14 cellular contexts compared by ENCODE assay signal in the genomic region with DNA sequence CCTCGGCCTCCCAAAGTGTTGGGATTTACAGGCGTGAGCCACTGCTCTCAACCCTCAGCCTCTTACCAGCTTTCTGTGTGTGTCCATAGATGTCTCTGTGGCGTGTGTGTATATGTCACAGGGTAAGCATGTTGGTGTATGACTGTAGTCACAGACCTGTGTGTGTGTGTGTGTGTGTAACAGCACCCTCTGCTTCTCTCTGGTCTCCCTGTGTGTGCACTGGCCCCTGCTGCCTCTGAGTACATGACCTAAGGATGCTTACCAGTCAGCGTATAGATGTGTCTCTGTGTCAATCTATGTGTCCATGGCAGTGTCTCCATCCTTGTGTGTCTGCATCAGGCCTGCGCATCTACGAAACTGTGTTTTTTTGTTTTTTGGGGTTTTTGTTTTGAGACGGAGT. TPM values are rescaled to one million over a fixed set of nuclear protein-coding genes. Genes with fewer than 3 reads are reported as not detected.
A peak's percentile ranks its signal among the peaks of the same experiment; 100 is the strongest.
DNase-seq lines count a peak whose midpoint lies in the region; ATAC-seq and TF ChIP-seq lines count a peak whose summit lies in the region.
"Had no signal": no experiment of that assay in that cellular context is flagged by ENCODE, and none has a peak within 500 bp of the region (broad histone marks: within the 10 kb centered on the region; RNA-seq: fewer than 3 reads in every experiment).

No MANE protein-coding gene starts in this region.

- POLR2A ChIA-PET in MCF 10A (lab: Yijun Ruan, JAX) = interaction anchor here (0.8 to 14.1 kb wide), 2 partner anchors 17 to 37 kb away, joined by 3 to 345 read pairs; partner anchors contain the start of gene HNRNPUL1

- CTCF ChIA-PET in MCF 10A (lab: Yijun Ruan, JAX) = interaction anchor here (0.6 to 1.5 kb wide), 2 partner anchors 14 to 37 kb away, joined by 3 read pairs; no protein-coding TSS in a partner anchor

- ATAC-seq in stimulated activated memory B cell treated with anti-CD40 and anti-IgM and Interleukin-4, amounts not matched to agents 10 μg/mL and 1 μg/mL and 100 μg/mL, for 72 hours = no peak
- ATAC-seq: upper lobe of right lung had no signal

- no peaks in the 10 kb centered on the region for H3K36me3 Mint-ChIP-seq in activated naive CD8-positive, alpha-beta T cell
- peaks cover 1% of the 10 kb centered on the region for H3K36me3 Mint-ChIP-seq in activated naive CD8-positive, alpha-beta T cell treated with anti-CD3 and anti-CD28 coated beads for 36 hours
- peaks cover 15% of the 10 kb centered on the region for H3K36me3 Mint-ChIP-seq in MCF 10A (ENCODE audit: insufficient read depth, unreplicated experiment)
- no peaks in the 10 kb centered on the region for H3K36me3 Mint-ChIP-seq in stimulated activated memory B cell treated with anti-CD40 and anti-IgM and Interleukin-4, amounts not matched to agents 10 μg/mL and 1 μg/mL and 100 μg/mL, for 72 hours
- H3K36me3 Mint-ChIP-seq: natural killer cell treated with Interleukin-12 subunit alpha and Interleukin-12 subunit beta and Interleukin-15 and Interleukin-18, amount 100 ng/mL, for 72 hours had no signal

- intact Hi-C loops in MCF 10A (cut with micrococcal nuclease) = no loop called here

- H3K4me3 Mint-ChIP-seq in activated naive CD8-positive, alpha-beta T cell = no peak overlapping the region
- H3K4me3 Mint-ChIP-seq in activated naive CD8-positive, alpha-beta T cell treated with anti-CD3 and anti-CD28 coated beads for 36 hours = no peak overlapping the region
- no peak overlapping the region for H3K4me3 Mint-ChIP-seq in MCF 10A (ENCODE audit: unreplicated experiment)
- H3K4me3 Mint-ChIP-seq in stimulated activated memory B cell treated with anti-CD40 and anti-IgM and Interleukin-4, amounts not matched to agents 10 μg/mL and 1 μg/mL and 100 μg/mL, for 72 hours = no peak overlapping the region
- H3K4me3 Mint-ChIP-seq: natural killer cell treated with Interleukin-12 subunit alpha and Interleukin-12 subunit beta and Interleukin-15 and Interleukin-18, amount 100 ng/mL, for 72 hours had no signal

- H3K27ac ChIP-seq in muscle layer of colon (ENCODE audit: low read depth, low read length) (peak overlapping the region; percentile 85), tibial nerve (peak overlapping the region in 3 of 4 donors; percentile 44 to 98 (median 98))

- H3K36me3 ChIP-seq in muscle layer of colon (ENCODE audit: insufficient read depth, low read length) (peaks cover 14% of the 10 kb centered on the region), tibial nerve (peaks cover 0 to 9% (median 0%) of the 10 kb centered on the region in 3 donors)
- H3K36me3 ChIP-seq: upper lobe of right lung had no signal

- no peak for DNase-seq in activated naive CD8-positive, alpha-beta T cell treated with anti-CD3 and anti-CD28 coated beads for 36 hours
- DNase-seq in MCF 10A (ENCODE audit: unreplicated experiment) = no peak
- DNase-seq in tibial nerve (ENCODE audit: low spot score in 2 of 2) = no peak
- no peak for DNase-seq in OCI-M1 (lab: John Stamatoyannopoulos, UW)
- no peak for DNase-seq in COLO668 (lab: John Stamatoyannopoulos, UW; ENCODE audit: unreplicated experiment)
- DNase-seq: activated CD8-positive, alpha-beta memory T cell treated with anti-CD3 and anti-CD28 coated beads, Interleukin-2, amount 50 U/mL, for 4 hours; activated naive CD8-positive, alpha-beta T cell treated with anti-CD3 and anti-CD28 coated beads, Interleukin-2, amount 50 U/mL, for 24 hours; NCI-H1417 treated with DMSO at 0.1 percent for 48 hours; NCI-H524 treated with DMSO at 0.1 percent for 48 hours; upper lobe of right lung had no signal

- 88 to 96% methylated on average over 5 to 7 of the region's 7 CpGs for WGBS in tibial nerve, 2 donors

- no peaks in the 10 kb centered on the region for H3K9me3 ChIP-seq in muscle layer of colon (ENCODE audit: low read length)
- no peaks in the 10 kb centered on the region for H3K9me3 ChIP-seq in tibial nerve
- H3K9me3 ChIP-seq: upper lobe of right lung had no signal

- no peak overlapping the region for H3K9ac ChIP-seq in muscle layer of colon (ENCODE audit: low read length)

- H3K4me1 Mint-ChIP-seq in activated naive CD8-positive, alpha-beta T cell (ENCODE audit: low read depth) = peaks cover 22% of the 10 kb centered on the region
- peaks cover 23% of the 10 kb centered on the region for H3K4me1 Mint-ChIP-seq in activated naive CD8-positive, alpha-beta T cell treated with anti-CD3 and anti-CD28 coated beads for 36 hours
- H3K4me1 Mint-ChIP-seq in MCF 10A (ENCODE audit: insufficient read depth, unreplicated experiment) = peaks cover 53% of the 10 kb centered on the region
- no peaks in the 10 kb centered on the region for H3K4me1 Mint-ChIP-seq in stimulated activated memory B cell treated with anti-CD40 and anti-IgM and Interleukin-4, amounts not matched to agents 10 μg/mL and 1 μg/mL and 100 μg/mL, for 72 hours

- peaks cover 9% of the 10 kb centered on the region for H3K27me3 Mint-ChIP-seq in activated naive CD8-positive, alpha-beta T cell
- peaks cover 42% of the 10 kb centered on the region for H3K27me3 Mint-ChIP-seq in activated naive CD8-positive, alpha-beta T cell treated with anti-CD3 and anti-CD28 coated beads for 36 hours
- H3K27me3 Mint-ChIP-seq in MCF 10A (ENCODE audit: insufficient read depth, unreplicated experiment) = no peaks in the 10 kb centered on the region
- peaks cover 63% of the 10 kb centered on the region for H3K27me3 Mint-ChIP-seq in stimulated activated memory B cell treated with anti-CD40 and anti-IgM and Interleukin-4, amounts not matched to agents 10 μg/mL and 1 μg/mL and 100 μg/mL, for 72 hours

- H3K4me3 ChIP-seq in muscle layer of colon (ENCODE audit: low read depth in 1 of 2, low read length in 2 of 2) = no peak overlapping the region
- no peak overlapping the region for H3K4me3 ChIP-seq in tibial nerve
- H3K4me3 ChIP-seq: upper lobe of right lung had no signal

- TF ChIP-seq POLR2A in tibial nerve (IDR thresholded peaks at IDR 0.05) = no peak

- H3K27me3 ChIP-seq in muscle layer of colon (ENCODE audit: control insufficient read depth in 1 of 2, insufficient read depth in 2 of 2, low read length in 2 of 2) (no peaks in the 10 kb centered on the region), tibial nerve (no peaks in the 10 kb centered on the region)
- H3K27me3 ChIP-seq: upper lobe of right lung had no signal

- TF ChIP-seq CTCF in MCF 10A (IDR thresholded peaks at IDR 0.05; ENCODE audit: unreplicated experiment) (no peak), tibial nerve (IDR thresholded peaks at IDR 0.05) (no peak)

- H3K9me3 Mint-ChIP-seq in activated naive CD8-positive, alpha-beta T cell (ENCODE audit: low read depth) = no peaks in the 10 kb centered on the region
- H3K9me3 Mint-ChIP-seq in activated naive CD8-positive, alpha-beta T cell treated with anti-CD3 and anti-CD28 coated beads for 36 hours = no peaks in the 10 kb centered on the region
- H3K9me3 Mint-ChIP-seq in MCF 10A (ENCODE audit: unreplicated experiment) = no peaks in the 10 kb centered on the region
- no peaks in the 10 kb centered on the region for H3K9me3 Mint-ChIP-seq in stimulated activated memory B cell treated with anti-CD40 and anti-IgM and Interleukin-4, amounts not matched to agents 10 μg/mL and 1 μg/mL and 100 μg/mL, for 72 hours
- H3K9me3 Mint-ChIP-seq: activated naive CD8-positive, alpha-beta T cell treated with anti-CD3 and anti-CD28 coated beads, Interleukin-2, amount 50 U/mL, for 24 hours; natural killer cell treated with Interleukin-12 subunit alpha and Interleukin-12 subunit beta and Interleukin-15 and Interleukin-18, amount 100 ng/mL, for 72 hours had no signal

- BruUV-seq in MCF 10A (replicated peaks; lab: Mats Ljungman, UMichigan) = no TSS peak

- H3K4me1 ChIP-seq in muscle layer of colon (ENCODE audit: insufficient read depth, low read length) (peaks cover 47% of the 10 kb centered on the region), tibial nerve (peaks cover 0 to 80% (median 39%) of the 10 kb centered on the region in 4 donors)

- peak overlapping the region; percentile 19 for H3K27ac Mint-ChIP-seq in activated naive CD8-positive, alpha-beta T cell
- H3K27ac Mint-ChIP-seq in activated naive CD8-positive, alpha-beta T cell treated with anti-CD3 and anti-CD28 coated beads for 36 hours = no peak overlapping the region
- H3K27ac Mint-ChIP-seq in MCF 10A (ENCODE audit: low read depth, unreplicated experiment) = peak overlapping the region; percentile 92
- H3K27ac Mint-ChIP-seq in stimulated activated memory B cell treated with anti-CD40 and anti-IgM and Interleukin-4, amounts not matched to agents 10 μg/mL and 1 μg/mL and 100 μg/mL, for 72 hours = no peak overlapping the region

- TF ChIP-seq EP300 in tibial nerve (IDR thresholded peaks at IDR 0.05) = no peak

RNA-seq across cellular contexts. Expression of gene AXL, which starts 5.6 kb away (rescaled TPM):
- total RNA-seq in activated naive CD8-positive, alpha-beta T cell treated with anti-CD3 and anti-CD28 coated beads for 36 hours = under 1 TPM; 0.41 to 0.42 TPM
- total RNA-seq in MCF 10A (2022) (136 and 165 TPM in 2 replicates), tibial nerve (100 to 1,000 TPM in 1 of 4 donors, 10 to 100 TPM in 3; 72.0 to 110 (median 88.5) TPM)
- total RNA-seq: natural killer cell treated with Interleukin-12 subunit alpha and Interleukin-12 subunit beta and Interleukin-15 and Interleukin-18, amount 100 ng/mL, for 72 hours had no signal

RNA-seq across cellular contexts. Expression of gene CYP2S1, which starts 31.6 kb away (rescaled TPM):
- total RNA-seq in activated naive CD8-positive, alpha-beta T cell treated with anti-CD3 and anti-CD28 coated beads for 36 hours = under 1 TPM; 0.27 to 0.32 TPM
- total RNA-seq in MCF 10A (2022) (not detected in 2 replicates), tibial nerve (1 to 10 TPM in 1 of 4 donors, under 1 TPM in 3; 0.42 to 1.4 (median 0.63) TPM)
- total RNA-seq: natural killer cell treated with Interleukin-12 subunit alpha and Interleukin-12 subunit beta and Interleukin-15 and Interleukin-18, amount 100 ng/mL, for 72 hours had no signal

RNA-seq across cellular contexts. Expression of gene HNRNPUL1, which starts 39.5 kb away (rescaled TPM):
- 100 to 1,000 TPM; 255 to 259 TPM for total RNA-seq in activated naive CD8-positive, alpha-beta T cell treated with anti-CD3 and anti-CD28 coated beads for 36 hours
- 179 and 204 TPM in 2 replicates for total RNA-seq in MCF 10A (2022)
- 100 to 1,000 TPM; 136 to 163 (median 146) TPM for total RNA-seq in tibial nerve

Comparison
In these comparisons a context has a peak if more than half of its experiments do, and no peak if none do; other contexts are left out.
1. H3K27ac Mint-ChIP-seq: peak in activated naive CD8-positive, alpha-beta T cell (single experiment) and MCF 10A (single experiment); none in activated naive CD8-positive, alpha-beta T cell treated with anti-CD3 and anti-CD28 coated beads for 36 hours (single experiment) and stimulated activated memory B cell treated with anti-CD40 and anti-IgM and Interleukin-4, amounts not matched to agents 10 μg/mL and 1 μg/mL and 100 μg/mL, for 72 hours (single experiment).
2. RNA of gene AXL, which starts 5.6 kb away (total RNA-seq): 136 to 165 TPM in MCF 10A and 72.0 to 110 TPM in tibial nerve; 0.41 to 0.42 TPM in activated naive CD8-positive, alpha-beta T cell treated with anti-CD3 and anti-CD28 coated beads for 36 hours; every median in the first group is over 10 times any median in the second.